ENCODE assay signal across 10 cellular contexts in genomic region chrX:20315140-20315539, GRCh38. TPM values are rescaled to one million over a fixed set of nuclear protein-coding genes. Genes with fewer than 3 reads are reported as not detected.
A peak's percentile ranks its signal among the peaks of the same experiment; 100 is the strongest.
DNase-seq lines count a peak whose midpoint lies in the region; ATAC-seq, FAIRE-seq and TF ChIP-seq lines count a peak whose summit lies in the region.
"Had no signal": no experiment of that assay in that cellular context is flagged by ENCODE, and none has a peak within 500 bp of the region (broad histone marks: within the 10 kb centered on the region; RNA-seq: fewer than 3 reads in every experiment).

No MANE protein-coding gene starts in this region.

- TF ChIP-seq CTCF in DOHH2 (IDR thresholded peaks at IDR 0.05; ENCODE audit: low read depth, low read length, poor library complexity, severe bottlenecking): no peak
- TF ChIP-seq CTCF in bronchial epithelial cell (IDR thresholded peaks at IDR 0.05; ENCODE audit: insufficient read depth, low read length, severe bottlenecking): no peak
- no peak for TF ChIP-seq CTCF in uterus (IDR thresholded peaks at IDR 0.05)

- no peaks in the 10 kb centered on the region for H3K9me2 ChIP-seq in DOHH2 (replicated peaks; ENCODE audit: control insufficient read depth, low read length)

- H3K4me2 ChIP-seq in DOHH2 (ENCODE audit: low read length): peak overlapping the region; percentile 34

- H3K27ac ChIP-seq in DOHH2 (ENCODE audit: low read depth, low read length): peak overlapping the region; percentile 54
- no peak overlapping the region for H3K27ac ChIP-seq in uterus
- H3K27ac ChIP-seq: neutrophil had no signal

- no peaks in the 10 kb centered on the region for H3K79me2 ChIP-seq in DOHH2 (ENCODE audit: control insufficient read depth, low read length)

- intact Hi-C loops in uterus (cut with DNase I; ENCODE audit: low total_unique reads): no loop called here

- FAIRE-seq in HTR-8/SVneo (lab: Jason Lieb, UNC): peak; percentile 4
- peak; percentile 23 for FAIRE-seq in bronchial epithelial cell (lab: Jason Lieb, UNC)

- ATAC-seq in GM21528 (IDR thresholded peaks at IDR 0.05; ENCODE audit: low FRiP score, unreplicated experiment) (peak; percentile 76), SK-N-SH treated with all-trans-retinoic acid at 6 μM for 48 hours (no peak)

- no peak for TF ChIP-seq POLR2A in uterus (IDR thresholded peaks at IDR 0.05)

- H3K36me3 ChIP-seq in DOHH2 (ENCODE audit: control insufficient read depth, low read length) (no peaks in the 10 kb centered on the region), bronchial epithelial cell (ENCODE audit: control insufficient read depth, insufficient read depth, low read length) (no peaks in the 10 kb centered on the region), uterus (no peaks in the 10 kb centered on the region)
- H3K36me3 ChIP-seq: neutrophil had no signal

- DNase-seq in HTR-8/SVneo (ENCODE audit: insufficient read length, low spot score) (peak; percentile 18), bronchial epithelial cell (ENCODE audit: low read depth) (peak; percentile 85), activated gamma-delta T cell (lab: John Stamatoyannopoulos, UW) (no peak), uterus (no peak)
- DNase-seq in activated CD4-positive, alpha-beta T cell treated with anti-CD3 and anti-CD28 coated beads for 1 hour: no peak
- DNase-seq: activated CD4-positive, alpha-beta T cell treated with anti-CD3 and anti-CD28 coated beads, Interleukin-2, amount 50 U/mL, for 4 hours had no signal

- H3K9me3 ChIP-seq in DOHH2 (ENCODE audit: control insufficient read depth, insufficient read depth, low read length) (no peaks in the 10 kb centered on the region), uterus (no peaks in the 10 kb centered on the region)
- H3K9me3 ChIP-seq: neutrophil had no signal

- H3K4me3 ChIP-seq in DOHH2 (ENCODE audit: low read length) (no peak overlapping the region), bronchial epithelial cell (ENCODE audit: low read depth, low read length) (no peak overlapping the region), uterus (no peak overlapping the region)

- no peaks in the 10 kb centered on the region for H4K20me1 ChIP-seq in DOHH2 (ENCODE audit: control insufficient read depth, insufficient read depth, low read depth, low read length)

- H3F3A ChIP-seq in DOHH2 (ENCODE audit: control insufficient read depth, insufficient read depth): no peaks in the 10 kb centered on the region; the same call in 1 of the 2 replicates

- H3K27me3 ChIP-seq in DOHH2 (ENCODE audit: control insufficient read depth, low read length) (no peaks in the 10 kb centered on the region), bronchial epithelial cell (ENCODE audit: control insufficient read depth, insufficient read depth, low read length) (no peaks in the 10 kb centered on the region), uterus (no peaks in the 10 kb centered on the region)
- H3K27me3 ChIP-seq: neutrophil had no signal

- H3K4me1 ChIP-seq in DOHH2 (ENCODE audit: control insufficient read depth, low read length): peaks cover 51% of the 10 kb centered on the region
- H3K4me1 ChIP-seq in uterus: no peaks in the 10 kb centered on the region

TF ChIP-seq in SK-N-SH treated with all-trans-retinoic acid at 6 μM for 48 hours, 23 proteins besides CTCF, POLR2A, EP300 and RAD21 (continues in another document):
- no peak for TF ChIP-seq GLIS3 (CRISPR knock-in tag; IDR thresholded peaks at IDR 0.05)
- no peak for TF ChIP-seq ZC3H10 (CRISPR knock-in tag; IDR thresholded peaks at IDR 0.05)
- no peak for TF ChIP-seq ISL1 (CRISPR knock-in tag; IDR thresholded peaks at IDR 0.05)
- TF ChIP-seq OSR1 (CRISPR knock-in tag; IDR thresholded peaks at IDR 0.05): no peak
- TF ChIP-seq ESRRG (CRISPR knock-in tag; IDR thresholded peaks at IDR 0.05): no peak
- no peak for TF ChIP-seq CREB5 (CRISPR knock-in tag; IDR thresholded peaks at IDR 0.05; ENCODE audit: low read depth)
- no peak for TF ChIP-seq ZNF565 (CRISPR knock-in tag; conservative IDR thresholded peaks at IDR 0.05; ENCODE audit: low read depth)
- TF ChIP-seq ARNTL (CRISPR knock-in tag; IDR thresholded peaks at IDR 0.05; ENCODE audit: borderline replicate concordance, low read depth): no peak
- TF ChIP-seq ZFP30 (CRISPR knock-in tag; IDR thresholded peaks at IDR 0.05): no peak
- no peak for TF ChIP-seq SNAI2 (CRISPR knock-in tag; IDR thresholded peaks at IDR 0.05)
- no peak for TF ChIP-seq TCF4 (CRISPR knock-in tag; IDR thresholded peaks at IDR 0.05; ENCODE audit: borderline replicate concordance)
- no peak for TF ChIP-seq POU6F1 (CRISPR knock-in tag; IDR thresholded peaks at IDR 0.05; ENCODE audit: borderline replicate concordance, low read depth)
- no peak for TF ChIP-seq PPARA (CRISPR knock-in tag; IDR thresholded peaks at IDR 0.05; ENCODE audit: borderline replicate concordance)
- TF ChIP-seq, protein P1, sequence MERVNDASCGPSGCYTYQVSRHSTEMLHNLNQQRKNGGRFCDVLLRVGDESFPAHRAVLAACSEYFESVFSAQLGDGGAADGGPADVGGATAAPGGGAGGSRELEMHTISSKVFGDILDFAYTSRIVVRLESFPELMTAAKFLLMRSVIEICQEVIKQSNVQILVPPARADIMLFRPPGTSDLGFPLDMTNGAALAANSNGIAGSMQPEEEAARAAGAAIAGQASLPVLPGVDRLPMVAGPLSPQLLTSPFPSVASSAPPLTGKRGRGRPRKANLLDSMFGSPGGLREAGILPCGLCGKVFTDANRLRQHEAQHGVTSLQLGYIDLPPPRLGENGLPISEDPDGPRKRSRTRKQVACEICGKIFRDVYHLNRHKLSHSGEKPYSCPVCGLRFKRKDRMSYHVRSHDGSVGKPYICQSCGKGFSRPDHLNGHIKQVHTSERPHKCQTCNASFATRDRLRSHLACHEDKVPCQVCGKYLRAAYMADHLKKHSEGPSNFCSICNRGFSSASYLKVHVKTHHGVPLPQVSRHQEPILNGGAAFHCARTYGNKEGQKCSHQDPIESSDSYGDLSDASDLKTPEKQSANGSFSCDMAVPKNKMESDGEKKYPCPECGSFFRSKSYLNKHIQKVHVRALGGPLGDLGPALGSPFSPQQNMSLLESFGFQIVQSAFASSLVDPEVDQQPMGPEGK (CRISPR knock-in tag; IDR thresholded peaks at IDR 0.05; ENCODE audit: borderline replicate concordance): no peak
- TF ChIP-seq TSHZ2 (CRISPR knock-in tag; IDR thresholded peaks at IDR 0.05): no peak
- no peak for TF ChIP-seq BACH2 (CRISPR knock-in tag; IDR thresholded peaks at IDR 0.05; ENCODE audit: borderline replicate concordance)
- no peak for TF ChIP-seq ZFP3 (CRISPR knock-in tag; IDR thresholded peaks at IDR 0.05)
- no peak for TF ChIP-seq TOX (CRISPR knock-in tag; IDR thresholded peaks at IDR 0.05; ENCODE audit: borderline replicate concordance)

RNA-seq across cellular contexts. Expression of gene RPS6KA3, which starts 48.4 kb away (rescaled TPM):
- total RNA-seq in bronchial epithelial cell (49.5 and 68.4 TPM in 2 replicates), uterus (10 to 100 TPM; 48.9 to 59.0 (median 50.6) TPM)

Comparison
In these comparisons a context has a peak if more than half of its experiments do, and no peak if none do; other contexts are left out.
1. DNase-seq: peak in HTR-8/SVneo (single experiment) and bronchial epithelial cell (single experiment); none in activated gamma-delta T cell (single experiment), activated CD4-positive, alpha-beta T cell treated with anti-CD3 and anti-CD28 coated beads for 1 hour (single experiment) and uterus (0 of 2).